In genomic region chr7:157650801-157651200, GRCh38 we compare ENCODE assay signal across 16 cellular contexts.
DNase-seq lines count a peak whose midpoint lies in the region; ATAC-seq and TF ChIP-seq lines count a peak whose summit lies in the region.
"Had no signal": no experiment of that assay in that cellular context is flagged by ENCODE, and none has a peak within 500 bp of the region (broad histone marks: within the 10 kb centered on the region; RNA-seq: fewer than 3 reads in every experiment).

No MANE protein-coding gene starts in this region.

- no peak overlapping the region for H4K91ac ChIP-seq in neuronal stem cell (ENCODE audit: low read depth, low read length, poor library complexity)

- TSS peak; percentile 7 for BruUV-seq in PC-3 (replicated peaks; lab: Mats Ljungman, UMichigan)

- no peak overlapping the region for H2BK15ac ChIP-seq in neuronal stem cell (ENCODE audit: low read length)

- no peak overlapping the region for H2AK5ac ChIP-seq in neuronal stem cell (ENCODE audit: low read depth, low read length)

- H3K4me1 ChIP-seq in PC-3 (ENCODE audit: insufficient read depth, low read length) (no peaks in the 10 kb centered on the region), neuronal stem cell (ENCODE audit: control insufficient read depth in 2 of 2, insufficient read depth in 1 of 2, low read depth in 1 of 2, low read length in 2 of 2) (no peaks in the 10 kb centered on the region), upper lobe of right lung (no peaks in the 10 kb centered on the region)
- H3K4me1 ChIP-seq: A549, BE2C, Caco-2 had no signal

- H2BK12ac ChIP-seq in neuronal stem cell (ENCODE audit: low read length) = no peak overlapping the region

- no peak overlapping the region for H4K8ac ChIP-seq in neuronal stem cell (ENCODE audit: low read depth, low read length)

- H4K20me1 ChIP-seq in PC-3 (ENCODE audit: low read length) = no peaks in the 10 kb centered on the region

- H3K79me1 ChIP-seq in neuronal stem cell (ENCODE audit: low read depth, low read length) = peaks cover 20% of the 10 kb centered on the region

- CTCF ChIA-PET in PC-3 (lab: Charles Lee) = no interaction called here

- no peak overlapping the region for H3K9ac ChIP-seq in PC-3 (ENCODE audit: low read length)
- no peak overlapping the region for H3K9ac ChIP-seq in neuronal stem cell (ENCODE audit: low read depth, low read length, poor library complexity)
- H3K9ac ChIP-seq: GM23248 had no signal

- H3K9me3 ChIP-seq in PC-3 (ENCODE audit: low read length) = no peaks in the 10 kb centered on the region
- peaks cover 0 to 19% of the 10 kb centered on the region in 2 donors for H3K9me3 ChIP-seq in neuronal stem cell (replicated peaks in 1 of 2; ENCODE audit: control insufficient read depth in 2 of 2, insufficient read depth in 1 of 2, low read depth in 1 of 2, low read length in 2 of 2)
- H3K9me3 ChIP-seq in upper lobe of right lung = no peaks in the 10 kb centered on the region
- H3K9me3 ChIP-seq: A549, BE2C, Caco-2 had no signal

- no peaks in the 10 kb centered on the region for H3K9me2 ChIP-seq in PC-3 (replicated peaks; ENCODE audit: low read length)

- no peaks in the 10 kb centered on the region for H3K27me3 ChIP-seq in PC-3 (ENCODE audit: low read length)
- no peaks in the 10 kb centered on the region for H3K27me3 ChIP-seq in neuronal stem cell (ENCODE audit: control insufficient read depth in 3 of 3, insufficient read depth in 3 of 3, low read depth in 1 of 3, low read length in 3 of 3)
- H3K27me3 ChIP-seq in upper lobe of right lung = no peaks in the 10 kb centered on the region
- H3K27me3 ChIP-seq: BE2C had no signal

- TF ChIP-seq POLR2A in GM18505 (IDR thresholded peaks at IDR 0.05; ENCODE audit: borderline replicate concordance, extremely low read depth, insufficient read depth, insufficient read length) = no peak

- ATAC-seq in PC-3 (no peak), upper lobe of right lung (no peak), GM18867 (IDR thresholded peaks at IDR 0.05; ENCODE audit: unreplicated experiment) (no peak), GM18505 (IDR thresholded peaks at IDR 0.05; ENCODE audit: unreplicated experiment) (no peak), GM19324 (IDR thresholded peaks at IDR 0.05; ENCODE audit: low FRiP score, unreplicated experiment) (no peak)
- ATAC-seq: CD8-positive, alpha-beta T cell had no signal

- no peak overlapping the region for H3K4ac ChIP-seq in neuronal stem cell (ENCODE audit: low read length)

- no peaks in the 10 kb centered on the region for H3K36me3 ChIP-seq in PC-3 (ENCODE audit: low read depth, low read length)
- peaks cover 59 to 82% of the 10 kb centered on the region in 2 donors for H3K36me3 ChIP-seq in neuronal stem cell (replicated peaks in 1 of 2; ENCODE audit: control insufficient read depth in 2 of 2, insufficient read depth in 2 of 2, low read length in 2 of 2)
- H3K36me3 ChIP-seq in upper lobe of right lung = no peaks in the 10 kb centered on the region
- H3K36me3 ChIP-seq: BE2C had no signal

- WGBS in neuronal stem cell (ENCODE audit: extremely low coverage in 2 of 2, insufficient read length in 2 of 2, insufficient replicate concordance in 1 of 2), 2 donors = no CpG with 5 or more reads among the region's 19 CpGs

- H3K4me3 ChIP-seq in PC-3 (ENCODE audit: low read length) (no peak overlapping the region), neuronal stem cell (ENCODE audit: low read length in 2 of 2) (no peak overlapping the region), upper lobe of right lung (no peak overlapping the region)
- H3K4me3 ChIP-seq: A549, GM23248 had no signal

- no peaks in the 10 kb centered on the region for H3K79me2 ChIP-seq in PC-3 (ENCODE audit: low read length)

- H3K27ac ChIP-seq in PC-3 (ENCODE audit: low read length) = no peak overlapping the region
- no peak overlapping the region for H3K27ac ChIP-seq in neuronal stem cell (replicated peaks; ENCODE audit: low read length)
- H3K27ac ChIP-seq in upper lobe of right lung = no peak overlapping the region
- H3K27ac ChIP-seq: A549, C4-2B, GM23248 had no signal

- no peak overlapping the region for H3K4me2 ChIP-seq in PC-3 (ENCODE audit: low read length)
- H3K4me2 ChIP-seq in neuronal stem cell (ENCODE audit: insufficient read depth, low read length, poor library complexity, severe bottlenecking) = no peak overlapping the region
- H3K4me2 ChIP-seq: A549 had no signal

- no peak overlapping the region for H2BK5ac ChIP-seq in neuronal stem cell (ENCODE audit: low read length)

- intact Hi-C loops in PC-3 (cut with micrococcal nuclease) = no loop called here
- intact Hi-C loops in upper lobe of right lung (cut with DNase I) = no loop called here

- POLR2A ChIA-PET in PC-3 (lab: Charles Lee; ENCODE audit: unreplicated experiment) = no interaction called here

- H3K23ac ChIP-seq in neuronal stem cell (ENCODE audit: low read depth, low read length, poor library complexity) = peak overlapping the region; percentile 17

- no peak overlapping the region for H3K14ac ChIP-seq in neuronal stem cell (ENCODE audit: low read length)

- H2AFZ ChIP-seq in PC-3 (ENCODE audit: low read length) (no peak overlapping the region), neuronal stem cell (ENCODE audit: low read length) (no peak overlapping the region)
- H2AFZ ChIP-seq: GM23248 had no signal

- DNase-seq in PC-3 (no peak), islet precursor cell (peak; percentile 42), neuronal stem cell (ENCODE audit: low spot score) (no peak), upper lobe of right lung (peak; percentile 57)
- DNase-seq: BE2C; Caco-2; CD8-positive, alpha-beta T cell; DND-41; GDM1; GM23248; IMR-90 had no signal

- H3F3A ChIP-seq in PC-3 (ENCODE audit: low read length, unreplicated experiment) = no peaks in the 10 kb centered on the region

- no peak for TF ChIP-seq CTCF in PC-3 (conservative IDR thresholded peaks at IDR 0.05; ENCODE audit: low read depth, low read length)
- no peak for TF ChIP-seq CTCF in upper lobe of right lung (IDR thresholded peaks at IDR 0.05)

- H3K18ac ChIP-seq in neuronal stem cell (ENCODE audit: low read length) = no peak overlapping the region

- no peak overlapping the region for H2BK120ac ChIP-seq in neuronal stem cell (ENCODE audit: low read depth, low read length)

Comparison
In these comparisons a context has a peak if more than half of its experiments do, and no peak if none do; other contexts are left out.
1. DNase-seq: peak in islet precursor cell (single experiment) and upper lobe of right lung (single experiment); none in PC-3 (single experiment) and neuronal stem cell (single experiment).